ENCODE assay signal across 28 cellular contexts in the genomic region with DNA sequence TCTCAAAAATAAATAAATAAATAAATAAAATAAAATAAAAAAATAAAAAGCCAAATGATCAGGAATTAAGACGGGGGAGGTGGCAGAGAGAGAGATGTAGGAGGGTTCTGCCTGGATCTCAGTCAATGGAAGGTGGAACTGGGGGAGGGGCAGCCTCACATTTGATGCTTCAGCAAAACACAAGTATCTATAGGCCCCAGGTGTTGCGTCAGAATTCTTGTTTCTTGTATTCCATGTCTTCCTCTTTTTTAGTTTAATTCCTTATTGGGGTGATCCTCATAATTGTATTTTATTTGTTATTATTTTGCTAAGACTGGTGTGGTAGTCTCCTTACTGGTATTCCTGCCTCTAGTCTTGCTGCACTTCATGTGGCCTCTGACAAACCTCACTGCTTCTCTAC. TPM values are rescaled to one million over a fixed set of nuclear protein-coding genes. Genes with fewer than 3 reads are reported as not detected.
DNase-seq lines count a peak whose midpoint lies in the region; ATAC-seq, FAIRE-seq and TF ChIP-seq lines count a peak whose summit lies in the region.
"Had no signal": no experiment of that assay in that cellular context is flagged by ENCODE, and none has a peak within 500 bp of the region (broad histone marks: within the 10 kb centered on the region; RNA-seq: fewer than 3 reads in every experiment).

No MANE protein-coding gene starts in this region.

- TF ChIP-seq POLR2A in NB4 (IDR thresholded peaks at IDR 0.05; ENCODE audit: extremely low read depth, insufficient read length) (no peak), K562 (conservative IDR thresholded peaks at IDR 0.05) (no peak)

- 4% methylated on average over 2 of the region's 2 CpGs for WGBS in K562 (ENCODE audit: insufficient coverage, low coverage, missing lambda C conversion rate)

- H3K9me1 ChIP-seq in K562 (ENCODE audit: control insufficient read depth, insufficient read depth, low read length) = no peaks in the 10 kb centered on the region

- H3K79me2 ChIP-seq in K562 (ENCODE audit: control insufficient read depth, insufficient read depth, low read length) (no peaks in the 10 kb centered on the region), neural progenitor cell (ENCODE audit: low read depth) (no peaks in the 10 kb centered on the region)

- H3K4me3 ChIP-seq in NB4 (ENCODE audit: low read depth, low read length) (no peak overlapping the region), K562 (no peak overlapping the region), neural progenitor cell (no peak overlapping the region)
- H3K4me3 ChIP-seq: BLaER1 treated with 17β-estradiol and CSF1 and Interleukin-3, amounts not matched to agents 10 nM and 100 nM; GM12878 had no signal

- no peak for TF ChIP-seq CTCF in NB4 (IDR thresholded peaks at IDR 0.05; ENCODE audit: low read depth, low read length)
- no peak for TF ChIP-seq CTCF in K562 (IDR thresholded peaks at IDR 0.05 in 2 of 3, conservative IDR thresholded peaks at IDR 0.05 in 1 of 3; ENCODE audit: insufficient read depth in 2 of 3, low read depth in 1 of 3, low read length in 3 of 3)
- no peak for TF ChIP-seq CTCF in neural progenitor cell (IDR thresholded peaks at IDR 0.05)

- intact Hi-C loops in K562 (cut with micrococcal nuclease) = no loop called here
- intact Hi-C loops in activated CD4-positive, alpha-beta T cell treated with anti-CD3 and anti-CD28 coated beads, Interleukin-2, amount 10 ng/mL, durations not matched to agents 24 days and 14 days (cut with micrococcal nuclease) = no loop called here

- H3K27me3 Mint-ChIP-seq in neural progenitor cell (ENCODE audit: insufficient read depth, low read depth) = peaks cover 11% of the 10 kb centered on the region
- H3K27me3 Mint-ChIP-seq in activated CD4-positive, alpha-beta T cell treated with anti-CD3 and anti-CD28 coated beads, Interleukin-2, amount 10 ng/mL, durations not matched to agents 24 days and 14 days = peaks cover 21% of the 10 kb centered on the region

- FAIRE-seq in K562 (lab: Jason Lieb, UNC) = no peak
- FAIRE-seq: A204.1, GM12878, GM12892, GM18507 had no signal

- H3K4me1 Mint-ChIP-seq in neural progenitor cell = peaks cover 3% of the 10 kb centered on the region
- H3K4me1 Mint-ChIP-seq in activated CD4-positive, alpha-beta T cell treated with anti-CD3 and anti-CD28 coated beads, Interleukin-2, amount 10 ng/mL, durations not matched to agents 24 days and 14 days = peaks cover 5% of the 10 kb centered on the region
- H3K4me1 Mint-ChIP-seq: B cell; CD4-positive, alpha-beta memory T cell; CD8-positive, alpha-beta memory T cell had no signal

- no peaks in the 10 kb centered on the region for H3F3A ChIP-seq in neural progenitor cell (ENCODE audit: low read depth)

- H3K9me3 ChIP-seq in K562 (replicated peaks; ENCODE audit: control insufficient read depth, insufficient read depth, low read depth, low read length) = peaks cover 3% of the 10 kb centered on the region
- H3K9me3 ChIP-seq in neural progenitor cell (ENCODE audit: low read depth) = no peaks in the 10 kb centered on the region
- H3K9me3 ChIP-seq: BLaER1 treated with 17β-estradiol and CSF1 and Interleukin-3, amounts not matched to agents 10 nM and 100 nM had no signal

- H3K36me3 ChIP-seq in K562 (ENCODE audit: control insufficient read depth, insufficient read depth, low read length) (no peaks in the 10 kb centered on the region), neural progenitor cell (no peaks in the 10 kb centered on the region)
- H3K36me3 ChIP-seq: BLaER1 treated with 17β-estradiol and CSF1 and Interleukin-3, amounts not matched to agents 10 nM and 100 nM had no signal

- no peak for ATAC-seq in K562
- ATAC-seq: GM12878 had no signal

- BruUV-seq in K562 (replicated peaks; lab: Mats Ljungman, UMichigan) = no TSS peak

- CTCF ChIA-PET in K562 (lab: Yijun Ruan, JAX; ENCODE audit: low intra/inter-chr PET ratio) = interaction anchor here (0.6 kb wide), 1 partner anchor 118 kb away, joined by 3 read pairs; no protein-coding TSS in a partner anchor

- H3K27me3 ChIP-seq in K562 (ENCODE audit: control insufficient read depth in 2 of 2, insufficient read depth in 2 of 2, low read length in 2 of 2) (peaks cover 36 to 37% of the 10 kb centered on the region in 2 experiments), neural progenitor cell (peaks cover 35% of the 10 kb centered on the region)
- H3K27me3 ChIP-seq: BLaER1 treated with 17β-estradiol and CSF1 and Interleukin-3, amounts not matched to agents 10 nM and 100 nM had no signal

- no peaks in the 10 kb centered on the region for H4K20me1 ChIP-seq in K562 (replicated peaks; ENCODE audit: control insufficient read depth, insufficient read depth, low read length)
- no peaks in the 10 kb centered on the region for H4K20me1 ChIP-seq in neural progenitor cell (ENCODE audit: low read depth)
- H4K20me1 ChIP-seq: BLaER1 treated with 17β-estradiol and CSF1 and Interleukin-3, amounts not matched to agents 10 nM and 100 nM had no signal

- DNase-seq in AML-193 (lab: John Stamatoyannopoulos, UW) (peak; percentile 14 to 18), CD1c-positive myeloid dendritic cell (ENCODE audit: extremely low spot score) (peak; percentile 20), NB4 (ENCODE audit: low read depth) (peak; percentile 52), K562 (ENCODE audit: extremely low read depth in 1 of 4, low spot score in 3 of 4) (no peak), neural progenitor cell (ENCODE audit: low spot score) (no peak), NCI-H1694 (lab: John Stamatoyannopoulos, UW) (no peak)
- no peak for DNase-seq in activated CD4-positive, alpha-beta T cell treated with anti-CD3 and anti-CD28 coated beads, Interleukin-2, amount 10 ng/mL, durations not matched to agents 24 days and 14 days
- DNase-seq in effector CD4-positive, alpha-beta T cell = no peak
- DNase-seq: 8988T; ACHN; CD4-positive, alpha-beta memory T cell; CD4-positive, CD25-positive, alpha-beta regulatory T cell; CD8-positive, alpha-beta memory T cell; COR-L47; DMS 273 treated with DMSO at 0.1 percent for 48 hours; DMS153; DMS53; DMS79; DND-41; EL; GDM1 had no signal

- H3K27ac Mint-ChIP-seq in neural progenitor cell = no peak overlapping the region
- no peak overlapping the region for H3K27ac Mint-ChIP-seq in activated CD4-positive, alpha-beta T cell treated with anti-CD3 and anti-CD28 coated beads, Interleukin-2, amount 10 ng/mL, durations not matched to agents 24 days and 14 days
- H3K27ac Mint-ChIP-seq: B cell; CD4-positive, alpha-beta memory T cell; CD4-positive, CD25-positive, alpha-beta regulatory T cell; CD8-positive, alpha-beta memory T cell had no signal

- H3K36me3 Mint-ChIP-seq in neural progenitor cell = no peaks in the 10 kb centered on the region
- no peaks in the 10 kb centered on the region for H3K36me3 Mint-ChIP-seq in activated CD4-positive, alpha-beta T cell treated with anti-CD3 and anti-CD28 coated beads, Interleukin-2, amount 10 ng/mL, durations not matched to agents 24 days and 14 days (ENCODE audit: low read depth)
- H3K36me3 Mint-ChIP-seq: CD4-positive, alpha-beta memory T cell; CD4-positive, CD25-positive, alpha-beta regulatory T cell; CD8-positive, alpha-beta memory T cell had no signal

- H3K4me1 ChIP-seq in K562 (replicated peaks in 1 of 2; ENCODE audit: control insufficient read depth in 2 of 2, insufficient read depth in 2 of 2, low read length in 2 of 2) = no peaks in the 10 kb centered on the region
- H3K4me1 ChIP-seq in neural progenitor cell = no peaks in the 10 kb centered on the region

- H3K9ac ChIP-seq in K562 (ENCODE audit: insufficient read depth in 1 of 2, low read depth in 2 of 2, low read length in 2 of 2) (no peak overlapping the region), neural progenitor cell (no peak overlapping the region)
- H3K9ac ChIP-seq: BLaER1 treated with 17β-estradiol and CSF1 and Interleukin-3, amounts not matched to agents 10 nM and 100 nM had no signal

- in situ Hi-C loops in K562 (cut with MboI) = no loop called here

- no peak overlapping the region for H3K4me3 Mint-ChIP-seq in neural progenitor cell
- H3K4me3 Mint-ChIP-seq in activated CD4-positive, alpha-beta T cell treated with anti-CD3 and anti-CD28 coated beads, Interleukin-2, amount 10 ng/mL, durations not matched to agents 24 days and 14 days = no peak overlapping the region
- H3K4me3 Mint-ChIP-seq: B cell; CD4-positive, alpha-beta memory T cell; CD4-positive, CD25-positive, alpha-beta regulatory T cell; CD8-positive, alpha-beta memory T cell had no signal

- no peaks in the 10 kb centered on the region for H3K9me3 Mint-ChIP-seq in neural progenitor cell
- no peaks in the 10 kb centered on the region for H3K9me3 Mint-ChIP-seq in activated CD4-positive, alpha-beta T cell treated with anti-CD3 and anti-CD28 coated beads, Interleukin-2, amount 10 ng/mL, durations not matched to agents 24 days and 14 days
- H3K9me3 Mint-ChIP-seq: CD4-positive, alpha-beta memory T cell; CD4-positive, CD25-positive, alpha-beta regulatory T cell; CD8-positive, alpha-beta memory T cell had no signal

- H3K27ac ChIP-seq in K562 (ENCODE audit: extremely low read depth, low read depth, low read length) = no peak overlapping the region
- no peak overlapping the region for H3K27ac ChIP-seq in neural progenitor cell
- H3K27ac ChIP-seq: BLaER1 treated with 17β-estradiol and CSF1 and Interleukin-3, amounts not matched to agents 10 nM and 100 nM; C4-2B had no signal

- TF ChIP-seq RAD21 in K562 (CRISPR knock-in tag; conservative IDR thresholded peaks at IDR 0.05 in 1 of 2, IDR thresholded peaks at IDR 0.05 in 1 of 2) = no peak

- H2AFZ ChIP-seq in K562 (ENCODE audit: low read depth, low read length) = no peak overlapping the region
- H2AFZ ChIP-seq in neural progenitor cell (replicated peaks) = no peak overlapping the region

- TF ChIP-seq EP300 in K562 (IDR thresholded peaks at IDR 0.05; ENCODE audit: low read length) = no peak

- POLR2A ChIA-PET in K562 (lab: Yijun Ruan, JAX) = no interaction called here

- H3K4me2 ChIP-seq in K562 (ENCODE audit: insufficient read depth, low read length) (no peak overlapping the region), neural progenitor cell (no peak overlapping the region)

RNA-seq across cellular contexts. Expression of gene SMARCD3, which starts 41.4 kb away (rescaled TPM):
- total RNA-seq in K562 (2011; cell fraction: chromatin; rRNA removed; ENCODE audit: low replicate concordance) = 10.6 and 29.3 TPM in 2 replicates
- total RNA-seq in K562 (2011; cell fraction: nucleolus; rRNA removed) = 11.1 and 13.0 TPM in 2 replicates
- 9.4 and 19.5 TPM in 2 replicates for total RNA-seq in K562 (2011; cell fraction: nucleoplasm; rRNA removed)
- total RNA-seq in K562 (2014; rRNA removed) = 2.2 and 2.9 TPM in 2 replicates
- total RNA-seq in K562 (2014; rRNA removed; fragmentation: Illumina TruSeq; extraction: Trizol) = 1.2 and 1.3 TPM in 2 replicates
- total RNA-seq in K562 (2015; rRNA removed; fragmentation: Illumina TruSeq; extraction: Trizol) = 1.5 and 1.8 TPM in 2 replicates
- total RNA-seq in K562 (2021) = 2.3 and 3.6 TPM in 2 replicates
- 2.7 and 4.6 TPM in 2 replicates for polyA plus RNA-seq in K562 (2011; rRNA removed)
- 3.2 and 4.4 TPM in 2 replicates for polyA plus RNA-seq in K562 (2011; cell fraction: cytosol; rRNA removed)
- 26.3 and 28.4 TPM in 2 replicates for polyA plus RNA-seq in K562 (2011; cell fraction: nucleus; rRNA removed)
- polyA plus RNA-seq in K562 (2012) = 6.9 and 15.2 TPM in 2 replicates
- 1.9 and 2.6 TPM in 2 replicates for polyA plus RNA-seq in K562 (2014; fragmentation: Illumina TruSeq; extraction: Trizol)
- under 1 TPM; 0.43 to 0.46 TPM for polyA plus RNA-seq in K562 (2014; fragmentation: Nextera tagmentation; extraction: Ambion mirVana)
- polyA plus RNA-seq in K562 (2014; rRNA removed) = 2.6 and 3.0 TPM in 2 replicates
- polyA minus RNA-seq in K562 (2011; rRNA and poly(A)+ RNA removed) = 1.2 and 1.3 TPM in 2 replicates
- polyA minus RNA-seq in K562 (2011; cell fraction: cytosol; rRNA and poly(A)+ RNA removed) = 1.9 and 2.6 TPM in 2 replicates
- polyA minus RNA-seq in K562 (2011; cell fraction: nucleus; rRNA and poly(A)+ RNA removed) = 3.0 and 3.2 TPM in 2 replicates
- 11.0 and 23.6 TPM in 2 replicates for total RNA-seq in neural progenitor cell (ENCODE audit: low replicate concordance)
- total RNA-seq in activated CD4-positive, alpha-beta T cell treated with anti-CD3 and anti-CD28 coated beads, Interleukin-2, amount 10 ng/mL, durations not matched to agents 24 days and 14 days = 2.2 and 2.9 TPM in 2 replicates
- total RNA-seq: B cell had no signal

RNA-seq across cellular contexts. Expression of gene NUB1, which starts 51.7 kb away (rescaled TPM):
- total RNA-seq in K562 (2011; cell fraction: chromatin; rRNA removed; ENCODE audit: low replicate concordance) = 62.3 and 136 TPM in 2 replicates
- total RNA-seq in K562 (2011; cell fraction: nucleolus; rRNA removed) = 36.0 and 40.3 TPM in 2 replicates
- total RNA-seq in K562 (2011; cell fraction: nucleoplasm; rRNA removed) = 73.5 and 98.2 TPM in 2 replicates
- total RNA-seq in K562 (2014; rRNA removed) = 67.8 and 89.7 TPM in 2 replicates
- 75.8 and 103 TPM in 2 replicates for total RNA-seq in K562 (2014; rRNA removed; fragmentation: Illumina TruSeq; extraction: Trizol)
- 101 and 114 TPM in 2 replicates for total RNA-seq in K562 (2015; rRNA removed; fragmentation: Illumina TruSeq; extraction: Trizol)
- total RNA-seq in K562 (2021) = 55.3 and 58.0 TPM in 2 replicates
- polyA plus RNA-seq in K562 (2011; rRNA removed) = 57.8 and 85.2 TPM in 2 replicates
- polyA plus RNA-seq in K562 (2011; cell fraction: cytosol; rRNA removed) = 52.6 and 53.7 TPM in 2 replicates
- 57.7 and 63.4 TPM in 2 replicates for polyA plus RNA-seq in K562 (2011; cell fraction: nucleus; rRNA removed)
- 81.3 and 105 TPM in 2 replicates for polyA plus RNA-seq in K562 (2012)
- 86.5 and 159 TPM in 2 replicates for polyA plus RNA-seq in K562 (2014; fragmentation: Illumina TruSeq; extraction: Trizol)
- 10 to 100 TPM; 43.2 to 63.4 TPM for polyA plus RNA-seq in K562 (2014; fragmentation: Nextera tagmentation; extraction: Ambion mirVana)
- 81.6 and 99.3 TPM in 2 replicates for polyA plus RNA-seq in K562 (2014; rRNA removed)
- polyA minus RNA-seq in K562 (2011; rRNA and poly(A)+ RNA removed) = 47.7 and 54.1 TPM in 2 replicates
- polyA minus RNA-seq in K562 (2011; cell fraction: cytosol; rRNA and poly(A)+ RNA removed) = 25.1 and 34.5 TPM in 2 replicates
- 26.9 and 36.3 TPM in 2 replicates for polyA minus RNA-seq in K562 (2011; cell fraction: nucleus; rRNA and poly(A)+ RNA removed)
- total RNA-seq in neural progenitor cell (ENCODE audit: low replicate concordance) = 56.3 and 61.7 TPM in 2 replicates
- total RNA-seq in activated CD4-positive, alpha-beta T cell treated with anti-CD3 and anti-CD28 coated beads, Interleukin-2, amount 10 ng/mL, durations not matched to agents 24 days and 14 days = 36.5 and 40.4 TPM in 2 replicates

RNA-seq across cellular contexts. Expression of gene CHPF2, which starts 57.6 kb away (rescaled TPM):
- total RNA-seq in K562 (2011; cell fraction: chromatin; rRNA removed; ENCODE audit: low replicate concordance) = 109 and 238 TPM in 2 replicates
- total RNA-seq in K562 (2011; cell fraction: nucleolus; rRNA removed) = 182 and 210 TPM in 2 replicates
- 98.1 and 129 TPM in 2 replicates for total RNA-seq in K562 (2011; cell fraction: nucleoplasm; rRNA removed)
- 18.8 and 21.4 TPM in 2 replicates for total RNA-seq in K562 (2014; rRNA removed)
- 6.1 and 7.1 TPM in 2 replicates for total RNA-seq in K562 (2014; rRNA removed; fragmentation: Illumina TruSeq; extraction: Trizol)
- total RNA-seq in K562 (2015; rRNA removed; fragmentation: Illumina TruSeq; extraction: Trizol) = 12.0 and 13.1 TPM in 2 replicates
- 29.7 and 32.8 TPM in 2 replicates for total RNA-seq in K562 (2021)
- 10.5 and 14.3 TPM in 2 replicates for polyA plus RNA-seq in K562 (2011; rRNA removed)
- 10.5 and 18.5 TPM in 2 replicates for polyA plus RNA-seq in K562 (2011; cell fraction: cytosol; rRNA removed)
- polyA plus RNA-seq in K562 (2011; cell fraction: nucleus; rRNA removed) = 112 and 142 TPM in 2 replicates
- polyA plus RNA-seq in K562 (2012) = 13.7 and 35.4 TPM in 2 replicates
- polyA plus RNA-seq in K562 (2014; fragmentation: Illumina TruSeq; extraction: Trizol) = 8.4 and 10.8 TPM in 2 replicates
- polyA plus RNA-seq in K562 (2014; fragmentation: Nextera tagmentation; extraction: Ambion mirVana) = under 1 TPM; 0.08 to 0.24 TPM
- polyA plus RNA-seq in K562 (2014; rRNA removed) = 17.8 and 18.3 TPM in 2 replicates
- polyA minus RNA-seq in K562 (2011; rRNA and poly(A)+ RNA removed) = 16.5 and 17.8 TPM in 2 replicates
- polyA minus RNA-seq in K562 (2011; cell fraction: cytosol; rRNA and poly(A)+ RNA removed) = 16.9 and 19.6 TPM in 2 replicates
- polyA minus RNA-seq in K562 (2011; cell fraction: nucleus; rRNA and poly(A)+ RNA removed) = 86.3 and 114 TPM in 2 replicates
- total RNA-seq in neural progenitor cell (ENCODE audit: low replicate concordance) = 8.8 and 18.3 TPM in 2 replicates
- 42.0 and 46.4 TPM in 2 replicates for total RNA-seq in activated CD4-positive, alpha-beta T cell treated with anti-CD3 and anti-CD28 coated beads, Interleukin-2, amount 10 ng/mL, durations not matched to agents 24 days and 14 days

Comparison
In these comparisons a context has a peak if more than half of its experiments do, and no peak if none do; other contexts are left out.
1. DNase-seq: peak in AML-193 (2 of 2), CD1c-positive myeloid dendritic cell (single experiment) and NB4 (single experiment); none in K562 (0 of 4), neural progenitor cell (single experiment), activated CD4-positive, alpha-beta T cell treated with anti-CD3 and anti-CD28 coated beads, Interleukin-2, amount 10 ng/mL, durations not matched to agents 24 days and 14 days (single experiment), effector CD4-positive, alpha-beta T cell (single experiment) and NCI-H1694 (single experiment).